Comparison of ENCODE assay signal across 1 cellular context in the genomic region with DNA sequence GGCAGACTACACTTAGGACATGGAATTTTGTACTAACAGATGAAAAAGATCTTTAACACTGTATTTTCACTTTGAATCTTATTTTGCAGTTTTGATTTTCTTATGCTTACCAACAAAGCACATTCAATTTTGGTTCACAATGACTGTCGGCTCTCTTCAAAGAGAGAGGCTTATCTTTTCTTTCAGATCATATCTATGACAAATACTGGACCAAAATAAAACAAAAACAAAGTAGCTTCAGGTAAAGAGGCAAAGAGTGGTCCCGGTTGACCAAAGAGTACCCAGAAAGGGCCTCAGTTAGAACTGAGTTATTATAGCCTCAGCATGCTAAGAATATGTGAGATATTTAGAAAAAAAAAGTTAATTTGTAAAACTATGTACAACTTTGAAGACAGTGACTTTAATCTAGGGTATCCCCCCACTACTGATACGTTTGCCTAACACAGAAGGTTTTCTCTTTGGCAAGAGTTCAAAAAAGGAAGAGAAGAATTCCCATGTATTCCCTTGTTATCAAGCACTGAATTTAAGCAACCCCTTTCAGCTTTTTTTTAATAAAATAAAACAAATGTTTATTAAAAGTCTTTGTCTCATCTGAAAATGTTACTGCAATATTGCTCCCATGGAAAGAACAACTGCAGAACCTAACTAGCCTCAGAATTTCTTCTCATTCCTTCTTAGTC.
TF ChIP-seq lines count a peak whose summit lies in the region.

No MANE protein-coding gene starts in this region.

TF ChIP-seq in A549, 52 proteins besides CTCF, POLR2A, EP300 and RAD21 (continued from another document):
- TF ChIP-seq, protein P1, sequence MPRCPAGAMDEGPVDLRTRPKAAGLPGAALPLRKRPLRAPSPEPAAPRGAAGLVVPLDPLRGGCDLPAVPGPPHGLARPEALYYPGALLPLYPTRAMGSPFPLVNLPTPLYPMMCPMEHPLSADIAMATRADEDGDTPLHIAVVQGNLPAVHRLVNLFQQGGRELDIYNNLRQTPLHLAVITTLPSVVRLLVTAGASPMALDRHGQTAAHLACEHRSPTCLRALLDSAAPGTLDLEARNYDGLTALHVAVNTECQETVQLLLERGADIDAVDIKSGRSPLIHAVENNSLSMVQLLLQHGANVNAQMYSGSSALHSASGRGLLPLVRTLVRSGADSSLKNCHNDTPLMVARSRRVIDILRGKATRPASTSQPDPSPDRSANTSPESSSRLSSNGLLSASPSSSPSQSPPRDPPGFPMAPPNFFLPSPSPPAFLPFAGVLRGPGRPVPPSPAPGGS (IDR thresholded peaks at IDR 0.05), result no peak
- TF ChIP-seq, protein P2, sequence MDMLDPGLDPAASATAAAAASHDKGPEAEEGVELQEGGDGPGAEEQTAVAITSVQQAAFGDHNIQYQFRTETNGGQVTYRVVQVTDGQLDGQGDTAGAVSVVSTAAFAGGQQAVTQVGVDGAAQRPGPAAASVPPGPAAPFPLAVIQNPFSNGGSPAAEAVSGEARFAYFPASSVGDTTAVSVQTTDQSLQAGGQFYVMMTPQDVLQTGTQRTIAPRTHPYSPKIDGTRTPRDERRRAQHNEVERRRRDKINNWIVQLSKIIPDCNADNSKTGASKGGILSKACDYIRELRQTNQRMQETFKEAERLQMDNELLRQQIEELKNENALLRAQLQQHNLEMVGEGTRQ (IDR thresholded peaks at IDR 0.05), result no peak
- TF ChIP-seq TFCP2L1 (CRISPR knock-in tag; IDR thresholded peaks at IDR 0.05) (no peak), ZFP36 (IDR thresholded peaks at IDR 0.05; ENCODE audit: borderline replicate concordance, partially characterized antibody) (no peak), FOXS1 (CRISPR knock-in tag; IDR thresholded peaks at IDR 0.05) (no peak), MYC (IDR thresholded peaks at IDR 0.05; ENCODE audit: borderline replicate concordance, low read length) (no peak), NPAS2 (CRISPR knock-in tag; IDR thresholded peaks at IDR 0.05; ENCODE audit: borderline replicate concordance) (no peak), ZC3H11A (IDR thresholded peaks at IDR 0.05) (no peak), CHD2 (IDR thresholded peaks at IDR 0.05; ENCODE audit: low read length, partially characterized antibody) (no peak)
- TF ChIP-seq, protein P3, sequence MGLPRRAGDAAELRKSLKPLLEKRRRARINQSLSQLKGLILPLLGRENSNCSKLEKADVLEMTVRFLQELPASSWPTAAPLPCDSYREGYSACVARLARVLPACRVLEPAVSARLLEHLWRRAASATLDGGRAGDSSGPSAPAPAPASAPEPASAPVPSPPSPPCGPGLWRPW (IDR thresholded peaks at IDR 0.05), result no peak
- TF ChIP-seq, protein P4, sequence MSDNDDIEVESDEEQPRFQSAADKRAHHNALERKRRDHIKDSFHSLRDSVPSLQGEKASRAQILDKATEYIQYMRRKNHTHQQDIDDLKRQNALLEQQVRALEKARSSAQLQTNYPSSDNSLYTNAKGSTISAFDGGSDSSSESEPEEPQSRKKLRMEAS (IDR thresholded peaks at IDR 0.05), result no peak
